ENCODE assay signal across 13 cellular contexts in the genomic region with DNA sequence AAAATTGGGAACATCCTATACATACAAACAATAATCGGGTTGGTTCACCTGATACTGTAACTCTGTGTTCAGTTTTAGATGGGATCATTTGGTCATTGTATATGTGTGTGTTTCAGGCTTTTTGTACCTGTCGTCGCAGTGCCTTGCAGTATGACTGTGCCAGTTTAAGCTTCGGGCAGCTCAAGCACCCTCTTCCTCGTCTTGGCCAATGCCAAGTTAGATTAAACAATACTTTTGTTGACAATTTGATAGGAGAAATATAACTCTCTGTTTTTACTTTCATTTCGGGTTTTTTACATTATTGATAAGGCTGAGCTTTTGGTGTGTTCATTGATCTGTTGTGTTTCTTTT. TPM values are rescaled to one million over a fixed set of nuclear protein-coding genes. Genes with fewer than 3 reads are reported as not detected.
A peak's percentile ranks its signal among the peaks of the same experiment; 100 is the strongest.
DNase-seq lines count a peak whose midpoint lies in the region; ATAC-seq, FAIRE-seq and TF ChIP-seq lines count a peak whose summit lies in the region.
"Had no signal": no experiment of that assay in that cellular context is flagged by ENCODE, and none has a peak within 500 bp of the region (broad histone marks: within the 10 kb centered on the region; RNA-seq: fewer than 3 reads in every experiment).

No MANE protein-coding gene starts in this region.

- H2BK5ac ChIP-seq in mesenchymal stem cell (ENCODE audit: low read depth, low read length, poor library complexity, severe bottlenecking) = no peak overlapping the region

- FAIRE-seq in GM12878 (lab: Jason Lieb, UNC) = no peak
- FAIRE-seq: urothelium cell line had no signal

- H3K4me1 Mint-ChIP-seq in activated naive CD4-positive, alpha-beta T cell treated with anti-CD3 and anti-CD28 coated beads for 36 hours (ENCODE audit: low read depth) = peaks cover 63% of the 10 kb centered on the region

- no peaks in the 10 kb centered on the region for H3K36me3 ChIP-seq in GM12878 (ENCODE audit: control insufficient read depth in 2 of 2, insufficient read depth in 2 of 2, low read length in 1 of 2)
- no peaks in the 10 kb centered on the region for H3K36me3 ChIP-seq in mesenchymal stem cell (ENCODE audit: control insufficient read depth in 1 of 2, insufficient read depth in 2 of 2, low read depth in 1 of 2, low read length in 2 of 2)
- H3K36me3 ChIP-seq in upper lobe of right lung = no peaks in the 10 kb centered on the region

- H3K27me3 ChIP-seq in GM12878 (replicated peaks in 1 of 2; ENCODE audit: control insufficient read depth in 2 of 2, insufficient read depth in 2 of 2, low read length in 1 of 2) (no peaks in the 10 kb centered on the region), mesenchymal stem cell (ENCODE audit: control insufficient read depth in 1 of 2, insufficient read depth in 1 of 2, low read length in 2 of 2) (no peaks in the 10 kb centered on the region), upper lobe of right lung (no peaks in the 10 kb centered on the region)

- H2AK5ac ChIP-seq in mesenchymal stem cell (ENCODE audit: low read length, severe bottlenecking) = no peak overlapping the region

- TSS peak; percentile 77 for BruUV-seq in GM12878 (replicated peaks; lab: Mats Ljungman, UMichigan)

- in situ Hi-C loops in GM12878 (cut with MboI) = no loop called here

- no peak for TF ChIP-seq POLR2A in GM12878 (IDR thresholded peaks at IDR 0.05; ENCODE audit: low read depth, low read length)

- H3K27ac ChIP-seq in GM12878 (ENCODE audit: control insufficient read depth, insufficient read depth) (0 out of 2 replicates have a peak overlapping the region, but pooled peaks have one; percentile 2), mesenchymal stem cell (ENCODE audit: low read length, poor library complexity, severe bottlenecking) (no peak overlapping the region), upper lobe of right lung (peak overlapping the region; percentile 49)
- H3K27ac ChIP-seq: C4-2B had no signal

- CTCF ChIA-PET in activated naive CD4-positive, alpha-beta T cell treated with anti-CD3 and anti-CD28 coated beads for 36 hours (lab: Charles Lee) = interaction anchor here (1.0 kb wide), 2 partner anchors 57 to 68 kb away, joined by 4 read pairs; no protein-coding TSS in a partner anchor
- CTCF ChIA-PET in GM12878 (lab: Yijun Ruan, JAX) = interaction anchor here (0.6 to 3.2 kb wide), 15 partner anchors 8 to 189 kb away, joined by 3 to 17 read pairs (median 3); partner anchors contain the start of genes ARHGAP17 and LCMT1

- H2BK15ac ChIP-seq in mesenchymal stem cell (ENCODE audit: low read depth, poor library complexity, severe bottlenecking) = no peak overlapping the region

- H4K91ac ChIP-seq in mesenchymal stem cell (ENCODE audit: low read length) = no peak overlapping the region

- intact Hi-C loops in activated naive CD4-positive, alpha-beta T cell treated with anti-CD3 and anti-CD28 coated beads for 36 hours (cut with micrococcal nuclease) = loop anchor here (5.0 kb wide), 1 partner anchor 385 kb away; no protein-coding TSS in a partner anchor
- intact Hi-C loops in GM12878 (cut with micrococcal nuclease; ENCODE audit: unreplicated experiment) (no loop called here), upper lobe of right lung (cut with DNase I) (no loop called here)

- H3K79me1 ChIP-seq in mesenchymal stem cell (replicated peaks; ENCODE audit: low read length, poor library complexity, severe bottlenecking) = no peaks in the 10 kb centered on the region

- no peak overlapping the region for H2BK120ac ChIP-seq in mesenchymal stem cell (ENCODE audit: low read depth, low read length)

- no peaks in the 10 kb centered on the region for H4K20me1 ChIP-seq in GM12878 (ENCODE audit: control insufficient read depth, insufficient read depth)

- H3K4me2 ChIP-seq in GM12878 (ENCODE audit: control insufficient read depth, insufficient read depth) = peak overlapping the region; percentile 46
- H3K4me2 ChIP-seq in mesenchymal stem cell (ENCODE audit: low read length, poor library complexity, severe bottlenecking) = no peak overlapping the region

- TF ChIP-seq RAD21 in GM12878 (IDR thresholded peaks at IDR 0.05; ENCODE audit: insufficient read depth, low read depth, low read length) = no peak

- RAD21 ChIA-PET in GM12878 (lab: Charles Lee; ENCODE audit: unreplicated experiment) = interaction anchor here (0.7 to 6.7 kb wide), 12 partner anchors 8 to 173 kb away, joined by 3 to 76 read pairs (median 4); partner anchors contain the start of gene LCMT1

- H2BK12ac ChIP-seq in mesenchymal stem cell (ENCODE audit: low read length in 2 of 2) = no peak overlapping the region

- no peak overlapping the region for H3K23ac ChIP-seq in mesenchymal stem cell (ENCODE audit: low read length in 2 of 2)

- POLR2A ChIA-PET in GM12878 (lab: Charles Lee) = interaction anchor here (0.5 to 2.4 kb wide), 8 partner anchors 8 to 205 kb away, joined by 3 to 12 read pairs (median 5); no protein-coding TSS in a partner anchor

- no peak overlapping the region for H3K4ac ChIP-seq in mesenchymal stem cell (ENCODE audit: low read depth in 1 of 2, low read length in 2 of 2)

- peaks cover 1% of the 10 kb centered on the region; the same call in 1 of the 2 replicates for H3K79me2 ChIP-seq in GM12878 (ENCODE audit: control insufficient read depth, insufficient read depth, low read length)

- SMC1A ChIA-PET in GM12878 (lab: Charles Lee; ENCODE audit: uncharacterized antibody, unreplicated experiment) = interaction anchor here (0.6 to 8.0 kb wide), 16 partner anchors 8 to 174 kb away, joined by 3 to 75 read pairs (median 8); partner anchors contain the start of genes ARHGAP17 and LCMT1

- H4K8ac ChIP-seq in mesenchymal stem cell (ENCODE audit: low read length) = no peak overlapping the region

- no peak for TF ChIP-seq EP300 in GM12878 (IDR thresholded peaks at IDR 0.05; ENCODE audit: borderline replicate concordance in 1 of 2, control insufficient read depth in 1 of 2, low read depth in 2 of 2, low read length in 2 of 2)

- DNase-seq in activated naive CD4-positive, alpha-beta T cell treated with anti-CD3 and anti-CD28 coated beads for 36 hours = no peak
- DNase-seq in activated naive CD4-positive, alpha-beta T cell treated with anti-CD3 and anti-CD28 coated beads, Interleukin-2, amount 50 U/mL, for 16 hours = no peak
- DNase-seq in GM12878 (ENCODE audit: low read depth, low spot score) (no peak), mesenchymal stem cell (no peak), upper lobe of right lung (no peak), GM10266 (ENCODE audit: extremely low spot score) (no peak)
- DNase-seq: activated CD4-positive, CD25-positive, alpha-beta regulatory T cell treated with anti-CD3 and anti-CD28 coated beads, Interleukin-2, amount 50 U/mL, for 72 hours; H9; NCI-H526 had no signal

- H3K18ac ChIP-seq in mesenchymal stem cell (ENCODE audit: low read depth in 1 of 2, low read length in 2 of 2) = no peak overlapping the region

- H3K9me3 ChIP-seq in GM12878 (replicated peaks; ENCODE audit: control insufficient read depth, insufficient read depth, low read length) = no peaks in the 10 kb centered on the region
- H3K9me3 ChIP-seq in mesenchymal stem cell (ENCODE audit: control insufficient read depth, low read length) = no peaks in the 10 kb centered on the region
- H3K9me3 ChIP-seq in upper lobe of right lung = no peaks in the 10 kb centered on the region

- peak overlapping the region; percentile 74 for H3K27ac Mint-ChIP-seq in activated naive CD4-positive, alpha-beta T cell treated with anti-CD3 and anti-CD28 coated beads for 36 hours
- H3K27ac Mint-ChIP-seq: H9 had no signal

- H3K4me1 ChIP-seq in GM12878 (ENCODE audit: control insufficient read depth, insufficient read depth, low read length) (peaks cover 30% of the 10 kb centered on the region), mesenchymal stem cell (ENCODE audit: control insufficient read depth, insufficient read depth, low read depth, low read length) (peaks cover 4% of the 10 kb centered on the region), upper lobe of right lung (peaks cover 39% of the 10 kb centered on the region)

- H3K27me3 Mint-ChIP-seq in activated naive CD4-positive, alpha-beta T cell treated with anti-CD3 and anti-CD28 coated beads for 36 hours (ENCODE audit: low read depth) = no peaks in the 10 kb centered on the region

- H3K9me3 Mint-ChIP-seq in activated naive CD4-positive, alpha-beta T cell treated with anti-CD3 and anti-CD28 coated beads for 36 hours = no peaks in the 10 kb centered on the region
- H3K9me3 Mint-ChIP-seq: H9 had no signal

- H3K36me3 Mint-ChIP-seq in activated naive CD4-positive, alpha-beta T cell treated with anti-CD3 and anti-CD28 coated beads for 36 hours (ENCODE audit: low read depth) = no peaks in the 10 kb centered on the region

- H3K4me3 ChIP-seq in GM12878 = peak overlapping the region; percentile 59; the same call in 1 of the 2 replicates
- peak overlapping the region in 1 of 2 experiments; percentile 75 for H3K4me3 ChIP-seq in mesenchymal stem cell (ENCODE audit: insufficient read depth in 1 of 2, low read depth in 1 of 2, low read length in 2 of 2)
- H3K4me3 ChIP-seq in upper lobe of right lung = peak overlapping the region; percentile 32

- no peak for TF ChIP-seq CTCF in GM12878 (IDR thresholded peaks at IDR 0.05 in 2 of 3, conservative IDR thresholded peaks at IDR 0.05 in 1 of 3; ENCODE audit: control insufficient read depth in 2 of 3, extremely low read depth in 1 of 3, insufficient read depth in 1 of 3, low read depth in 3 of 3, low read length in 3 of 3)
- no peak for TF ChIP-seq CTCF in upper lobe of right lung (IDR thresholded peaks at IDR 0.05)
- no peak for TF ChIP-seq CTCF in GM10266 (IDR thresholded peaks at IDR 0.05; ENCODE audit: control insufficient read depth, insufficient read depth, low read depth, missing control alignments)

- H3K9ac ChIP-seq in GM12878 (ENCODE audit: control insufficient read depth, insufficient read depth, low read length) (peak overlapping the region; percentile 22; the same call in 1 of the 2 replicates), mesenchymal stem cell (ENCODE audit: low read length) (peak overlapping the region; percentile 75)

- WGBS in GM12878 (ENCODE audit: insufficient coverage, insufficient replicate concordance, low lambda C conversion rate, missing lambda C conversion rate) = 15% methylated on average over 6 of the region's 6 CpGs
- 95% methylated on average over 5 of the region's 6 CpGs for WGBS in mesenchymal stem cell

- H2AFZ ChIP-seq in GM12878 (ENCODE audit: control insufficient read depth, low read depth, low read length) (peak overlapping the region; percentile 31), mesenchymal stem cell (ENCODE audit: low read depth, low read length) (no peak overlapping the region)

- ATAC-seq in GM12878 (peak; percentile 31), upper lobe of right lung (peak; percentile 33), HG02798 (IDR thresholded peaks at IDR 0.05; ENCODE audit: poor library complexity, unreplicated experiment) (no peak), GM18858 (IDR thresholded peaks at IDR 0.05; ENCODE audit: unreplicated experiment) (no peak)

- H3K4me3 Mint-ChIP-seq in activated naive CD4-positive, alpha-beta T cell treated with anti-CD3 and anti-CD28 coated beads for 36 hours = peak overlapping the region; percentile 53
- H3K4me3 Mint-ChIP-seq: H9 had no signal

- H3K14ac ChIP-seq in mesenchymal stem cell (ENCODE audit: low read length in 2 of 2) = no peak overlapping the region

RNA-seq across cellular contexts. Expression of gene ARHGAP17, which starts 37.0 kb away (rescaled TPM):
- total RNA-seq in activated naive CD4-positive, alpha-beta T cell treated with anti-CD3 and anti-CD28 coated beads for 36 hours = 10 to 100 TPM; 48.6 to 49.2 TPM
- 627 and 659 TPM in 2 replicates for total RNA-seq in GM12878 (2013; cell fraction: nucleolus; rRNA removed)
- total RNA-seq in GM12878 (2014; rRNA removed) (47.7 and 55.1 TPM in 2 replicates), GM12878 (2014; rRNA removed; fragmentation: Illumina TruSeq; extraction: Trizol) (45.4 and 48.3 TPM in 2 replicates), GM12878 (2021) (181 and 199 TPM in 2 replicates), upper lobe of right lung (81.6 TPM)
- 127 TPM for polyA plus RNA-seq in GM12878 (2011; ENCODE audit: low read depth)
- polyA plus RNA-seq in GM12878 (2011; rRNA removed) (71.1 and 75.0 TPM in 2 replicates), GM12878 (2014; fragmentation: Illumina TruSeq; extraction: Trizol) (150 and 173 TPM in 2 replicates), GM12878 (2014; fragmentation: Nextera tagmentation; extraction: Ambion mirVana) (10 to 100 TPM; 31.4 to 49.9 TPM), GM12878 (2014; rRNA removed) (63.7 and 73.8 TPM in 2 replicates), GM12878 (2016; fragmentation: Nextera tagmentation; extraction: Ambion mirVana) (100 to 1,000 TPM; 118 to 123 TPM)
- 82.6 and 128 TPM in 2 replicates for polyA plus RNA-seq in GM12878 (2011; cell fraction: cytosol; rRNA removed)
- polyA plus RNA-seq in GM12878 (2011; cell fraction: nucleus; rRNA removed) = 239 and 261 TPM in 2 replicates
- polyA plus RNA-seq in GM12878 (2012) = 118 and 141 TPM in 2 replicates
- polyA minus RNA-seq in GM12878 (2011; rRNA and poly(A)+ RNA removed) = 174 and 187 TPM in 2 replicates
- polyA minus RNA-seq in GM12878 (2011; cell fraction: cytosol; rRNA and poly(A)+ RNA removed) = 84.1 and 85.0 TPM in 2 replicates
- 138 and 190 TPM in 2 replicates for polyA minus RNA-seq in GM12878 (2011; cell fraction: nucleus; rRNA and poly(A)+ RNA removed)
- polyA plus RNA-seq in mesenchymal stem cell (2013, experiment 1 of 2) = 59.1 TPM
- 55.8 TPM for polyA plus RNA-seq in mesenchymal stem cell (2013, experiment 2 of 2)

RNA-seq across cellular contexts. Expression of gene LCMT1, which starts 59.4 kb away (rescaled TPM):
- total RNA-seq in activated naive CD4-positive, alpha-beta T cell treated with anti-CD3 and anti-CD28 coated beads for 36 hours = 10 to 100 TPM; 34.7 to 35.3 TPM
- 45.0 and 52.6 TPM in 2 replicates for total RNA-seq in GM12878 (2013; cell fraction: nucleolus; rRNA removed)
- 22.3 and 24.8 TPM in 2 replicates for total RNA-seq in GM12878 (2014; rRNA removed)
- 19.7 and 20.2 TPM in 2 replicates for total RNA-seq in GM12878 (2014; rRNA removed; fragmentation: Illumina TruSeq; extraction: Trizol)
- total RNA-seq in GM12878 (2021) = 35.6 and 37.0 TPM in 2 replicates
- 29.4 TPM for polyA plus RNA-seq in GM12878 (2011; ENCODE audit: low read depth)
- polyA plus RNA-seq in GM12878 (2011; rRNA removed) = 31.2 and 36.2 TPM in 2 replicates
- 25.4 and 27.3 TPM in 2 replicates for polyA plus RNA-seq in GM12878 (2011; cell fraction: cytosol; rRNA removed)
- 20.8 and 23.2 TPM in 2 replicates for polyA plus RNA-seq in GM12878 (2011; cell fraction: nucleus; rRNA removed)
- polyA plus RNA-seq in GM12878 (2012) = 30.4 and 37.0 TPM in 2 replicates
- 30.9 and 35.5 TPM in 2 replicates for polyA plus RNA-seq in GM12878 (2014; fragmentation: Illumina TruSeq; extraction: Trizol)
- polyA plus RNA-seq in GM12878 (2014; fragmentation: Nextera tagmentation; extraction: Ambion mirVana) = 10 to 100 TPM; 34.1 to 37.8 TPM
- 22.2 and 24.3 TPM in 2 replicates for polyA plus RNA-seq in GM12878 (2014; rRNA removed)
- polyA plus RNA-seq in GM12878 (2016; fragmentation: Nextera tagmentation; extraction: Ambion mirVana) = 10 to 100 TPM; 45.6 to 51.2 TPM
- polyA minus RNA-seq in GM12878 (2011; rRNA and poly(A)+ RNA removed) = 28.6 and 33.3 TPM in 2 replicates
- 14.2 and 15.3 TPM in 2 replicates for polyA minus RNA-seq in GM12878 (2011; cell fraction: cytosol; rRNA and poly(A)+ RNA removed)
- polyA minus RNA-seq in GM12878 (2011; cell fraction: nucleus; rRNA and poly(A)+ RNA removed) = 15.6 and 24.3 TPM in 2 replicates
- polyA plus RNA-seq in mesenchymal stem cell (2013, experiment 1 of 2) = 29.2 TPM
- 28.6 TPM for polyA plus RNA-seq in mesenchymal stem cell (2013, experiment 2 of 2)
- total RNA-seq in upper lobe of right lung = 31.7 TPM

Comparison
In these comparisons a context has a peak if more than half of its experiments do, and no peak if none do; other contexts are left out.
1. ATAC-seq: peak in GM12878 (single experiment) and upper lobe of right lung (single experiment); none in HG02798 (single experiment) and GM18858 (single experiment).